Comparison of ENCODE assay signal across 23 cellular contexts in the genomic region with DNA sequence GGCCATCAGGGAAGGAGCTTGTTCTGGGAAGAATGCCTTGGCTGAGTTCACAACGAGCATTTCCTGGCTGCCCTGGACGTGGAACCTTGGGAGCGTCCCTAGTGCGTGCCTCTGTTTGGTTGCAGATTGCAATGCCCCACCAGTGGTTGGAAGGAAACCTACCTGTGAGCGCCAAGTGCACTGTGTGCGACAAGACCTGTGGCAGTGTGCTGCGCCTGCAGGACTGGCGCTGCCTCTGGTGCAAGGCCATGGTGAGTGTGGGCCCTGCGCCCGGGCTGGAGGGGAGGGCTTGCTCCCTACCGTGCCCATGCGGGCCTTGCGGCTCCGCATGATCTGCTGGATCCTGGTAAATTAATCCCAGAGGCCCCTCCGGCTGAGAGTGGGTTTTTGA.
A peak's percentile ranks its signal among the peaks of the same experiment; 100 is the strongest.
DNase-seq lines count a peak whose midpoint lies in the region; ATAC-seq, FAIRE-seq and TF ChIP-seq lines count a peak whose summit lies in the region.
"Had no signal": no experiment of that assay in that cellular context is flagged by ENCODE, and none has a peak within 500 bp of the region (broad histone marks: within the 10 kb centered on the region; RNA-seq: fewer than 3 reads in every experiment).

No MANE protein-coding gene starts in this region.

- peak overlapping the region; percentile 85 for H2AK9ac ChIP-seq in IMR-90 (replicated peaks; ENCODE audit: low read depth, low read length, poor library complexity)

- dilution Hi-C loops in IMR-90 (cut with HindIII; ENCODE audit: low sequenced_read_pairs, unreplicated experiment) = no loop called here

- H3K4me1 Mint-ChIP-seq in stimulated activated effector memory CD8-positive, alpha-beta T cell treated with anti-CD3 and anti-CD28 coated beads, Interleukin-12 subunit alpha, Interleukin-12 subunit beta, amount 100 ng/mL, for 72 hours = peaks cover 16% of the 10 kb centered on the region

- peaks cover 5% of the 10 kb centered on the region; the same call in 1 of the 2 replicates for H3K9me1 ChIP-seq in IMR-90 (ENCODE audit: insufficient read depth, low read length)

- H2BK15ac ChIP-seq in IMR-90 (ENCODE audit: low read depth, low read length) = no peak overlapping the region

- peak overlapping the region; percentile 64 for H3K27ac Mint-ChIP-seq in stimulated activated effector memory CD8-positive, alpha-beta T cell treated with anti-CD3 and anti-CD28 coated beads, Interleukin-12 subunit alpha, Interleukin-12 subunit beta, amount 100 ng/mL, for 72 hours
- H3K27ac Mint-ChIP-seq: nephron progenitor cell had no signal

- H4K91ac ChIP-seq in IMR-90 (ENCODE audit: insufficient read depth, low read depth, low read length) = no peak overlapping the region

- no peak for TF ChIP-seq CTCF in IMR-90 (conservative IDR thresholded peaks at IDR 0.05; ENCODE audit: low read depth, low read length)
- no peak for TF ChIP-seq CTCF in HepG2 (CRISPR knock-in tag; IDR thresholded peaks at IDR 0.05)

- no peak overlapping the region for H3K4me2 ChIP-seq in IMR-90 (ENCODE audit: low read depth, low read length)
- H3K4me2 ChIP-seq in HepG2 (ENCODE audit: low read depth, low read length) = no peak overlapping the region

- H2BK120ac ChIP-seq in IMR-90 (ENCODE audit: low read depth, low read length) = no peak overlapping the region

- H3K4me3 Mint-ChIP-seq in stimulated activated effector memory CD8-positive, alpha-beta T cell treated with anti-CD3 and anti-CD28 coated beads, Interleukin-12 subunit alpha, Interleukin-12 subunit beta, amount 100 ng/mL, for 72 hours = no peak overlapping the region
- H3K4me3 Mint-ChIP-seq: activated naive CD8-positive, alpha-beta T cell treated with anti-CD3 and anti-CD28 coated beads, Interleukin-2, amount 50 U/mL, for 24 hours; CD4-positive, alpha-beta T cell; immature natural killer cell; nephron progenitor cell had no signal

- no peak overlapping the region for H2AFZ ChIP-seq in IMR-90 (replicated peaks; ENCODE audit: low read length, poor library complexity)
- H2AFZ ChIP-seq in HepG2 (ENCODE audit: low read length) = no peak overlapping the region
- H2AFZ ChIP-seq: parathyroid adenoma had no signal

- H3K4me1 ChIP-seq in IMR-90 (ENCODE audit: control insufficient read depth, insufficient read depth, low read length) (no peaks in the 10 kb centered on the region), HepG2 (ENCODE audit: insufficient read depth, low read length) (no peaks in the 10 kb centered on the region)
- H3K4me1 ChIP-seq: foreskin keratinocyte, parathyroid adenoma, SJCRH30 had no signal

- TF ChIP-seq EP300 in HepG2 (IDR thresholded peaks at IDR 0.05; ENCODE audit: low read depth in 2 of 2, low read length in 2 of 2) (no peak), HepG2 (CRISPR knock-in tag; IDR thresholded peaks at IDR 0.05; ENCODE audit: borderline replicate concordance) (no peak)

- H4K20me1 ChIP-seq in IMR-90 (ENCODE audit: insufficient read depth, low read length) (no peaks in the 10 kb centered on the region), HepG2 (ENCODE audit: insufficient read depth, low read length) (no peaks in the 10 kb centered on the region; the same call in 1 of the 2 replicates)

- BruUV-seq in IMR-90 (replicated peaks; lab: Mats Ljungman, UMichigan) (no TSS peak), HepG2 (replicated peaks; lab: Mats Ljungman, UMichigan) (no TSS peak)

- no peak overlapping the region for H2BK5ac ChIP-seq in IMR-90 (ENCODE audit: low read depth, low read length, poor library complexity, severe bottlenecking)

- POLR2A ChIA-PET in IMR-90 (lab: Charles Lee; ENCODE audit: unreplicated experiment) (no interaction called here), HepG2 (lab: Yijun Ruan, JAX) (no interaction called here)

- WGBS in IMR-90 (ENCODE audit: extremely low coverage in 2 of 2, insufficient read length in 1 of 2), 2 experiments = 100% methylated on average over 4 of the region's 15 CpGs; no CpG with 5 or more reads in 1 of the 2 experiments
- 98% methylated on average over 15 of the region's 15 CpGs for WGBS in HepG2 (ENCODE audit: low lambda C conversion rate)

- no peak overlapping the region for H3K14ac ChIP-seq in IMR-90 (replicated peaks; ENCODE audit: low read depth, low read length)

- no peaks in the 10 kb centered on the region for H3K9me3 ChIP-seq in IMR-90 (ENCODE audit: control insufficient read depth, insufficient read depth, low read length)
- H3K9me3 ChIP-seq in HepG2 (ENCODE audit: low read length) = no peaks in the 10 kb centered on the region
- H3K9me3 ChIP-seq: SJCRH30 had no signal

- no peak overlapping the region for H2AK5ac ChIP-seq in IMR-90 (ENCODE audit: low read depth, low read length)

- H4K8ac ChIP-seq in IMR-90 (ENCODE audit: low read depth in 2 of 2, low read length in 2 of 2) = no peak overlapping the region

- TF ChIP-seq POLR2A in IMR-90 (IDR thresholded peaks at IDR 0.05; ENCODE audit: low read depth, low read length) (no peak), HepG2 (IDR thresholded peaks at IDR 0.05; ENCODE audit: insufficient read depth in 1 of 2, low read depth in 2 of 2, low read length in 2 of 2) (no peak)

- peaks cover 56% of the 10 kb centered on the region for H3K36me3 Mint-ChIP-seq in stimulated activated effector memory CD8-positive, alpha-beta T cell treated with anti-CD3 and anti-CD28 coated beads, Interleukin-12 subunit alpha, Interleukin-12 subunit beta, amount 100 ng/mL, for 72 hours

- TF ChIP-seq RAD21 in IMR-90 (IDR thresholded peaks at IDR 0.05; ENCODE audit: low read length) = no peak
- no peak for TF ChIP-seq RAD21 in HepG2 (CRISPR knock-in tag; IDR thresholded peaks at IDR 0.05)

- no peak overlapping the region for H2BK20ac ChIP-seq in IMR-90 (ENCODE audit: low read depth, low read length)

- H3K9ac ChIP-seq in IMR-90 (ENCODE audit: low read depth, low read length) = no peak overlapping the region
- no peak overlapping the region for H3K9ac ChIP-seq in HepG2 (ENCODE audit: insufficient read depth, low read depth, low read length)
- H3K9ac ChIP-seq: parathyroid adenoma had no signal

- ATAC-seq in IMR-90 (ENCODE audit: low read depth) (no peak), HepG2 (no peak), GM21390 (IDR thresholded peaks at IDR 0.05; ENCODE audit: unreplicated experiment) (no peak), GM18907 (IDR thresholded peaks at IDR 0.05; ENCODE audit: unreplicated experiment) (no peak)
- ATAC-seq in stimulated activated effector memory CD8-positive, alpha-beta T cell treated with anti-CD3 and anti-CD28 coated beads, Interleukin-12 subunit alpha, Interleukin-12 subunit beta, amount 100 ng/mL, for 72 hours = no peak
- ATAC-seq: activated naive CD8-positive, alpha-beta T cell treated with anti-CD3 and anti-CD28 coated beads, Interleukin-2, amount 50 U/mL, for 24 hours; foreskin keratinocyte; Panc1 had no signal

- H3K79me2 ChIP-seq in HepG2 (ENCODE audit: insufficient read depth, low read length) = no peaks in the 10 kb centered on the region
- H3K79me2 ChIP-seq: parathyroid adenoma had no signal

- no peak for FAIRE-seq in HepG2 (lab: Jason Lieb, UNC)
- FAIRE-seq: GM12892 had no signal

- DNase-seq in G401 (ENCODE audit: low spot score) = peak; percentile 83
- no peak for DNase-seq in IMR-90
- DNase-seq in HepG2 (ENCODE audit: low spot score) = no peak
- DNase-seq in stimulated activated effector memory CD8-positive, alpha-beta T cell treated with anti-CD3 and anti-CD28 coated beads, Interleukin-12 subunit alpha, Interleukin-12 subunit beta, amount 100 ng/mL, for 72 hours (ENCODE audit: low spot score in 2 of 2) = no peak
- no peak for DNase-seq in NCI-H524 treated with DMSO at 0.1 percent for 48 hours (lab: John Stamatoyannopoulos, UW)
- DNase-seq: activated CD4-positive, alpha-beta T cell treated with anti-CD3 and anti-CD28 coated beads, Interleukin-2, amount 50 U/mL, for 1 hour; activated naive CD8-positive, alpha-beta T cell treated with anti-CD3 and anti-CD28 coated beads, Interleukin-2, amount 50 U/mL, for 24 hours; effector CD8-positive, alpha-beta T cell; foreskin keratinocyte; HCEC 1CT; immature natural killer cell; Kasumi-1; MV-4-11; NCI-H526 treated with DMSO at 0.1 percent for 48 hours; nephron progenitor cell; SJCRH30; T-helper 1 cell had no signal

- intact Hi-C loops in IMR-90 (cut with micrococcal nuclease) (no loop called here), HepG2 (cut with micrococcal nuclease; ENCODE audit: unreplicated experiment) (no loop called here)

- no peak overlapping the region for H3K18ac ChIP-seq in IMR-90 (ENCODE audit: low read depth, low read length)

- H4K5ac ChIP-seq in IMR-90 (ENCODE audit: low read depth, low read length) = no peak overlapping the region

- no peak overlapping the region for H3K4ac ChIP-seq in IMR-90 (ENCODE audit: low read depth, low read length)

- CTCF ChIA-PET in IMR-90 (lab: Yijun Ruan, JAX) (no interaction called here), HepG2 (lab: Yijun Ruan, JAX; ENCODE audit: low intra/inter-chr PET ratio, low total read pairs) (no interaction called here)

- no peak overlapping the region for H3K56ac ChIP-seq in IMR-90 (ENCODE audit: extremely low read depth, insufficient read depth, low read length)

- peaks cover 0 to 3% of the 10 kb centered on the region in 2 experiments; a peak in 1 of 4 replicates for H3K79me1 ChIP-seq in IMR-90 (ENCODE audit: low read depth in 1 of 2, low read length in 2 of 2)

- H3K36me3 ChIP-seq in IMR-90 (ENCODE audit: control insufficient read depth, insufficient read depth, low read length) (peaks cover 26% of the 10 kb centered on the region), HepG2 (replicated peaks in 1 of 2; ENCODE audit: control insufficient read depth in 1 of 2, insufficient read depth in 2 of 2, low read length in 2 of 2) (peaks cover 28 to 49% of the 10 kb centered on the region in 2 experiments)

- no peaks in the 10 kb centered on the region for H3K9me3 Mint-ChIP-seq in stimulated activated effector memory CD8-positive, alpha-beta T cell treated with anti-CD3 and anti-CD28 coated beads, Interleukin-12 subunit alpha, Interleukin-12 subunit beta, amount 100 ng/mL, for 72 hours
- H3K9me3 Mint-ChIP-seq: activated naive CD8-positive, alpha-beta T cell treated with anti-CD3 and anti-CD28 coated beads, Interleukin-2, amount 50 U/mL, for 24 hours; CD4-positive, alpha-beta T cell; immature natural killer cell had no signal

- in situ Hi-C loops in G401 (cut with HindIII; ENCODE audit: low sequenced_read_pairs) = no loop called here
- in situ Hi-C loops in IMR-90 (cut with MboI; ENCODE audit: low sequenced_read_pairs) = no loop called here
- in situ Hi-C loops in HepG2 (cut with HindIII; ENCODE audit: extremely low pct_ligation_motif_present, low pct_unique_long_range_greater_than_20kb) = no loop called here

- H3K27me3 ChIP-seq in IMR-90 (ENCODE audit: control insufficient read depth, insufficient read depth, low read length) (no peaks in the 10 kb centered on the region), HepG2 (ENCODE audit: control insufficient read depth in 1 of 2, insufficient read depth in 2 of 2, low read length in 2 of 2) (no peaks in the 10 kb centered on the region)
- H3K27me3 ChIP-seq: foreskin keratinocyte, SJCRH30 had no signal

- no peak overlapping the region for H3K23ac ChIP-seq in IMR-90 (ENCODE audit: low read depth, low read length)

- H3K4me3 ChIP-seq in IMR-90 (ENCODE audit: insufficient read depth, low read depth, low read length) (no peak overlapping the region), HepG2 (replicated peaks in 1 of 3; ENCODE audit: insufficient read depth in 1 of 3, low read depth in 2 of 3, low read length in 3 of 3) (no peak overlapping the region)
- H3K4me3 ChIP-seq: SJCRH30 had no signal

- H3K27ac ChIP-seq in IMR-90 (ENCODE audit: insufficient read depth, low read length) (no peak overlapping the region), HepG2 (ENCODE audit: extremely low read length, insufficient read depth, low read length) (no peak overlapping the region)
- H3K27ac ChIP-seq: foreskin keratinocyte, parathyroid adenoma, SJCRH30 had no signal
